Comparison of ENCODE assay signal across 8 cellular contexts in genomic region chr17:75394332-75394918, GRCh38. TPM values are rescaled to one million over a fixed set of nuclear protein-coding genes. Genes with fewer than 3 reads are reported as not detected.
DNase-seq lines count a peak whose midpoint lies in the region; ATAC-seq, FAIRE-seq and TF ChIP-seq lines count a peak whose summit lies in the region.

No MANE protein-coding gene starts in this region.

- POLR2A ChIA-PET in CD8-positive, alpha-beta T cell (lab: Charles Lee), result interaction anchor here (0.9 to 2.0 kb wide), 6 partner anchors 11 to 105 kb away, joined by 3 to 10 read pairs (median 4); partner anchors contain the start of genes GRB2 and SLC25A19
- POLR2A ChIA-PET in activated CD8-positive, alpha-beta T cell treated with anti-CD3 and anti-CD28 coated beads, Interleukin-2, amount 10 ng/mL, durations not matched to agents 7 days and 5 days (lab: Charles Lee), result interaction anchor here (0.6 to 1.5 kb wide), 12 partner anchors 14 to 566 kb away, joined by 3 to 6 read pairs (median 4); partner anchors contain the start of genes GGA3, MRPS7 and SLC25A19

- peak; percentile 17 for FAIRE-seq in keratinocyte (lab: Jason Lieb, UNC)

- no peak for ATAC-seq in CD8-positive, alpha-beta T cell
- peak; percentile 7 for ATAC-seq in HG03064 (IDR thresholded peaks at IDR 0.05; ENCODE audit: low read depth, unreplicated experiment)
- ATAC-seq in activated CD8-positive, alpha-beta T cell treated with anti-CD3 and anti-CD28 coated beads, Interleukin-2, amount 10 ng/mL, durations not matched to agents 7 days and 5 days, result peak; percentile 6

- no peaks in the 10 kb centered on the region for H3K9me3 ChIP-seq in CD8-positive, alpha-beta T cell (ENCODE audit: low read length)
- no peaks in the 10 kb centered on the region for H3K9me3 ChIP-seq in keratinocyte (ENCODE audit: control insufficient read depth, low read depth, low read length)
- H3K9me3 ChIP-seq in testis, result no peaks in the 10 kb centered on the region

- dilution Hi-C loops in keratinocyte (cut with MboI; ENCODE audit: extremely low pct_ligation_motif_present, low sequenced_read_pairs), result no loop called here

- no peak overlapping the region for H2AFZ ChIP-seq in keratinocyte (ENCODE audit: control insufficient read depth, low read length)

- 25 to 30% methylated on average over 9 of the region's 9 CpGs for WGBS in testis, 2 donors

- peaks cover 49% of the 10 kb centered on the region for H3K4me1 ChIP-seq in CD8-positive, alpha-beta T cell (ENCODE audit: insufficient read depth, low read length)
- H3K4me1 ChIP-seq in keratinocyte (ENCODE audit: control insufficient read depth, extremely low read depth, insufficient read depth, low read length) (peaks cover 39% of the 10 kb centered on the region), testis (peaks cover 12% of the 10 kb centered on the region)

- H3K4me3 ChIP-seq in CD8-positive, alpha-beta T cell (ENCODE audit: low read depth, low read length), result peak overlapping the region; percentile 49
- H3K4me3 ChIP-seq in keratinocyte (ENCODE audit: control insufficient read depth in 2 of 3, extremely low read depth in 1 of 3, insufficient read depth in 2 of 3, low read depth in 1 of 3, low read length in 3 of 3), result peak overlapping the region; percentile 59 to 89 (median 73)
- H3K4me3 ChIP-seq in testis, result peak overlapping the region; percentile 49 to 56

- H3K27me3 ChIP-seq in CD8-positive, alpha-beta T cell (ENCODE audit: insufficient read depth, low read length), result no peaks in the 10 kb centered on the region
- H3K27me3 ChIP-seq in keratinocyte (ENCODE audit: control insufficient read depth, extremely low read depth, insufficient read depth, low read length) (no peaks in the 10 kb centered on the region), testis (no peaks in the 10 kb centered on the region)

- DNase-seq in CD8-positive, alpha-beta T cell, result peak in 1 of 7 experiments; percentile 37
- no peak for DNase-seq in activated CD8-positive, alpha-beta T cell treated with anti-CD3 and anti-CD28 coated beads, Interleukin-2, amount 10 ng/mL, durations not matched to agents 7 days and 5 days
- DNase-seq in keratinocyte (ENCODE audit: low read depth, low spot score) (no peak), testis (no peak), activated gamma-delta T cell treated with Interleukin-2 at 50 U/mL for 16 hours (no peak), occipital lobe (lab: John Stamatoyannopoulos, UW) (no peak), islet precursor cell (no peak)

- H3K27ac Mint-ChIP-seq in CD8-positive, alpha-beta T cell, result peak overlapping the region; percentile 90
- peak overlapping the region; percentile 73 for H3K27ac Mint-ChIP-seq in activated CD8-positive, alpha-beta T cell treated with anti-CD3 and anti-CD28 coated beads, Interleukin-2, amount 10 ng/mL, durations not matched to agents 7 days and 5 days

- intact Hi-C loops in CD8-positive, alpha-beta T cell (cut with DNase I, micrococcal nuclease), result loop anchor here in 1 of 2 experiments (1.0 kb wide), 1 partner anchor 10 kb away; no protein-coding TSS in a partner anchor
- intact Hi-C loops in testis (cut with DNase I; ENCODE audit: low total_unique reads), result no loop called here

- H3K27ac ChIP-seq in CD8-positive, alpha-beta T cell (ENCODE audit: low read depth, low read length), result peak overlapping the region; percentile 3
- H3K27ac ChIP-seq in keratinocyte (ENCODE audit: control insufficient read depth, insufficient read depth, low read length) (peak overlapping the region; percentile 45), testis (peak overlapping the region in 1 of 2 donors; percentile 85)

- peaks cover 38% of the 10 kb centered on the region for H3K36me3 Mint-ChIP-seq in CD8-positive, alpha-beta T cell
- peaks cover 32% of the 10 kb centered on the region for H3K36me3 Mint-ChIP-seq in activated CD8-positive, alpha-beta T cell treated with anti-CD3 and anti-CD28 coated beads, Interleukin-2, amount 10 ng/mL, durations not matched to agents 7 days and 5 days (ENCODE audit: low read depth)

- peaks cover 9% of the 10 kb centered on the region for H3K36me3 ChIP-seq in CD8-positive, alpha-beta T cell (ENCODE audit: insufficient read depth, low read length)
- H3K36me3 ChIP-seq in keratinocyte (ENCODE audit: control insufficient read depth in 2 of 2, extremely low read depth in 1 of 2, insufficient read depth in 2 of 2, low read length in 2 of 2) (peaks cover 1 to 2% of the 10 kb centered on the region in 2 experiments), testis (ENCODE audit: low read depth, missing control alignments) (no peaks in the 10 kb centered on the region)

- no peak for TF ChIP-seq POLR2A in testis (IDR thresholded peaks at IDR 0.05)

- H3K27me3 Mint-ChIP-seq in CD8-positive, alpha-beta T cell (ENCODE audit: low read depth), result no peaks in the 10 kb centered on the region
- no peaks in the 10 kb centered on the region for H3K27me3 Mint-ChIP-seq in activated CD8-positive, alpha-beta T cell treated with anti-CD3 and anti-CD28 coated beads, Interleukin-2, amount 10 ng/mL, durations not matched to agents 7 days and 5 days (ENCODE audit: low read depth)

- peaks cover 72% of the 10 kb centered on the region for H3K4me1 Mint-ChIP-seq in CD8-positive, alpha-beta T cell (ENCODE audit: low read depth)
- peaks cover 62% of the 10 kb centered on the region for H3K4me1 Mint-ChIP-seq in activated CD8-positive, alpha-beta T cell treated with anti-CD3 and anti-CD28 coated beads, Interleukin-2, amount 10 ng/mL, durations not matched to agents 7 days and 5 days (ENCODE audit: low read depth)

- peaks cover 87% of the 10 kb centered on the region for H3K79me2 ChIP-seq in keratinocyte (ENCODE audit: control insufficient read depth, insufficient read depth, low read length)

- peak overlapping the region; percentile 86 for H3K9ac ChIP-seq in keratinocyte (ENCODE audit: control insufficient read depth, extremely low read depth, insufficient read depth, low read length)

- H4K20me1 ChIP-seq in keratinocyte (ENCODE audit: control insufficient read depth, extremely low read depth, insufficient read depth, low read length), result no peaks in the 10 kb centered on the region

- CTCF ChIA-PET in CD8-positive, alpha-beta T cell (lab: Charles Lee), result interaction anchor here (0.6 to 3.4 kb wide), 5 partner anchors 9 to 72 kb away, joined by 3 to 19 read pairs (median 6); no protein-coding TSS in a partner anchor
- CTCF ChIA-PET in activated CD8-positive, alpha-beta T cell treated with anti-CD3 and anti-CD28 coated beads, Interleukin-2, amount 10 ng/mL, durations not matched to agents 7 days and 5 days (lab: Charles Lee), result interaction anchor here (0.7 to 7.6 kb wide), 19 partner anchors 10 to 280 kb away, joined by 3 to 69 read pairs (median 6); partner anchors contain the start of genes GRB2, MIF4GD and SLC25A19

- no peaks in the 10 kb centered on the region for H3K9me3 Mint-ChIP-seq in CD8-positive, alpha-beta T cell
- no peaks in the 10 kb centered on the region for H3K9me3 Mint-ChIP-seq in activated CD8-positive, alpha-beta T cell treated with anti-CD3 and anti-CD28 coated beads, Interleukin-2, amount 10 ng/mL, durations not matched to agents 7 days and 5 days (ENCODE audit: insufficient read depth)

- H3K9me1 ChIP-seq in keratinocyte (ENCODE audit: control insufficient read depth, extremely low read depth, insufficient read depth, low read length), result no peaks in the 10 kb centered on the region

- H3K4me3 Mint-ChIP-seq in CD8-positive, alpha-beta T cell, result peak overlapping the region; percentile 94
- peak overlapping the region; percentile 89 for H3K4me3 Mint-ChIP-seq in activated CD8-positive, alpha-beta T cell treated with anti-CD3 and anti-CD28 coated beads, Interleukin-2, amount 10 ng/mL, durations not matched to agents 7 days and 5 days

- H3K4me2 ChIP-seq in keratinocyte (ENCODE audit: control insufficient read depth, extremely low read depth, insufficient read depth, low read depth, low read length), result peak overlapping the region; percentile 99

- no peak for TF ChIP-seq CTCF in CD8-positive, alpha-beta T cell (IDR thresholded peaks at IDR 0.05)
- TF ChIP-seq CTCF in keratinocyte (optimal IDR thresholded peaks at IDR 0.05 in 1 of 3, IDR thresholded peaks at IDR 0.05 in 1 of 3, conservative IDR thresholded peaks at IDR 0.05 in 1 of 3; ENCODE audit: extremely low read depth in 1 of 3, insufficient read depth in 2 of 3, low read length in 3 of 3) (no peak), testis (IDR thresholded peaks at IDR 0.05) (no peak)

RNA-seq across cellular contexts. Expression of gene GRB2, which starts 11.1 kb away (rescaled TPM):
- total RNA-seq in CD8-positive, alpha-beta T cell, result 10 to 100 TPM; 96.2 to 99.4 TPM
- 100 to 1,000 TPM; 166 to 178 TPM for total RNA-seq in activated CD8-positive, alpha-beta T cell treated with anti-CD3 and anti-CD28 coated beads, Interleukin-2, amount 10 ng/mL, durations not matched to agents 7 days and 5 days
- polyA plus RNA-seq in keratinocyte (56.3 to 64.8 TPM (median 62.0 TPM) in 3 replicates), testis (ENCODE audit: insufficient read depth, low read depth, low replicate concordance) (54.6 TPM)
- polyA plus RNA-seq in keratinocyte (2011; ENCODE audit: low read depth), result 114 TPM
- polyA plus RNA-seq in keratinocyte (2011; cell fraction: cytosol; rRNA removed), result 56.4 and 84.2 TPM in 2 replicates
- 73.0 and 81.0 TPM in 2 replicates for polyA plus RNA-seq in keratinocyte (2011; cell fraction: nucleus; rRNA removed)
- 43.3 and 53.3 TPM in 2 replicates for polyA plus RNA-seq in keratinocyte (2012; ENCODE audit: low replicate concordance)
- polyA minus RNA-seq in keratinocyte, result 23.2 to 59.2 TPM (median 28.0 TPM) in 3 replicates
- 29.4 TPM for polyA minus RNA-seq in keratinocyte (2011; cell fraction: cytosol; rRNA and poly(A)+ RNA removed)
- 17.6 and 25.2 TPM in 2 replicates for polyA minus RNA-seq in keratinocyte (2011; cell fraction: nucleus; rRNA and poly(A)+ RNA removed)
- total RNA-seq in testis (10 to 100 TPM; 61.8 to 78.9 TPM), occipital lobe (125 TPM)
